Comparison of ENCODE assay signal across 26 cellular contexts in the genomic region with DNA sequence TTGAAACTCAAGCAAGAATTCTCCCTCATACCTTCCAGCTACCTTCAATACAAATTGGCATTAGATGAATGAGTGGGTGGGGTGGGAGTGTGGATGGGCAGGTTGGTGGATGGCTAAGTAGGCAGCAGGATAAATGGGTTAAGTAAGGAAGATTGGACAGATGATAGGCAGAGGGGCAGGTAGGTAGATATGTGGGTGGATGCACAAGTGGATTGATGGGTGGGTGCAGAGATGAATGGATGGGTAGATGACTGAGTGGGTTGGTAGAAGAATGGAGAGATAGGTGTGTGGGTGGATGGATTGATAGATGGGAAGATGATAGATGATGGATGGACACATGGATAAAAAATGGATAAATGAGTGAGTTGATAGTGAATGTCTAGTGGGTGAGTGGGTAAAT. TPM values are rescaled to one million over a fixed set of nuclear protein-coding genes. Genes with fewer than 3 reads are reported as not detected.
DNase-seq lines count a peak whose midpoint lies in the region; ATAC-seq, FAIRE-seq and TF ChIP-seq lines count a peak whose summit lies in the region.
"Had no signal": no experiment of that assay in that cellular context is flagged by ENCODE, and none has a peak within 500 bp of the region (broad histone marks: within the 10 kb centered on the region; RNA-seq: fewer than 3 reads in every experiment).

No MANE protein-coding gene starts in this region.

- peaks cover 10% of the 10 kb centered on the region for H3K36me3 ChIP-seq in upper lobe of right lung
- H3K36me3 ChIP-seq: brain microvascular endothelial cell had no signal

- TF ChIP-seq CTCF in upper lobe of right lung (IDR thresholded peaks at IDR 0.05) = no peak

- H3K4me3 Mint-ChIP-seq in activated naive CD8-positive, alpha-beta T cell treated with anti-CD3 and anti-CD28 coated beads, Interleukin-2, amount 10 ng/mL, durations not matched to agents 7 days and 5 days = peak overlapping the region; percentile 43
- no peak overlapping the region for H3K4me3 Mint-ChIP-seq in activated naive CD8-positive, alpha-beta T cell treated with anti-CD3 and anti-CD28 coated beads, Interleukin-2, amount 50 U/mL, for 24 hours
- peak overlapping the region; percentile 0 for H3K4me3 Mint-ChIP-seq in central memory CD8-positive, alpha-beta T cell
- H3K4me3 Mint-ChIP-seq: activated B cell treated with CpG ODN at 0.5 μM for 24 hours had no signal

- H3K4me1 Mint-ChIP-seq in activated naive CD8-positive, alpha-beta T cell treated with anti-CD3 and anti-CD28 coated beads, Interleukin-2, amount 10 ng/mL, durations not matched to agents 7 days and 5 days = peaks cover 39% of the 10 kb centered on the region
- peaks cover 51% of the 10 kb centered on the region for H3K4me1 Mint-ChIP-seq in activated naive CD8-positive, alpha-beta T cell treated with anti-CD3 and anti-CD28 coated beads, Interleukin-2, amount 50 U/mL, for 24 hours
- H3K4me1 Mint-ChIP-seq in central memory CD8-positive, alpha-beta T cell = peaks cover 27% of the 10 kb centered on the region

- peaks cover 2% of the 10 kb centered on the region for H3K9me3 Mint-ChIP-seq in activated naive CD8-positive, alpha-beta T cell treated with anti-CD3 and anti-CD28 coated beads, Interleukin-2, amount 10 ng/mL, durations not matched to agents 7 days and 5 days
- no peaks in the 10 kb centered on the region for H3K9me3 Mint-ChIP-seq in activated naive CD8-positive, alpha-beta T cell treated with anti-CD3 and anti-CD28 coated beads, Interleukin-2, amount 50 U/mL, for 24 hours
- no peaks in the 10 kb centered on the region for H3K9me3 Mint-ChIP-seq in central memory CD8-positive, alpha-beta T cell
- H3K9me3 Mint-ChIP-seq: activated B cell treated with CpG ODN at 0.5 μM for 24 hours had no signal

- no peaks in the 10 kb centered on the region for H3K27me3 Mint-ChIP-seq in activated naive CD8-positive, alpha-beta T cell treated with anti-CD3 and anti-CD28 coated beads, Interleukin-2, amount 10 ng/mL, durations not matched to agents 7 days and 5 days
- no peaks in the 10 kb centered on the region for H3K27me3 Mint-ChIP-seq in activated naive CD8-positive, alpha-beta T cell treated with anti-CD3 and anti-CD28 coated beads, Interleukin-2, amount 50 U/mL, for 24 hours
- no peaks in the 10 kb centered on the region for H3K27me3 Mint-ChIP-seq in central memory CD8-positive, alpha-beta T cell

- H3K27ac ChIP-seq in upper lobe of right lung = peak overlapping the region; percentile 3
- H3K27ac ChIP-seq: brain microvascular endothelial cell, epithelial cell of prostate, PC-9, testis had no signal

- peaks cover 12% of the 10 kb centered on the region for H3K4me1 ChIP-seq in upper lobe of right lung
- H3K4me1 ChIP-seq: testis had no signal

- H3K36me3 Mint-ChIP-seq in activated naive CD8-positive, alpha-beta T cell treated with anti-CD3 and anti-CD28 coated beads, Interleukin-2, amount 10 ng/mL, durations not matched to agents 7 days and 5 days = peaks cover 6% of the 10 kb centered on the region
- no peaks in the 10 kb centered on the region for H3K36me3 Mint-ChIP-seq in activated naive CD8-positive, alpha-beta T cell treated with anti-CD3 and anti-CD28 coated beads, Interleukin-2, amount 50 U/mL, for 24 hours (ENCODE audit: low read depth)
- H3K36me3 Mint-ChIP-seq in central memory CD8-positive, alpha-beta T cell (ENCODE audit: insufficient read depth) = no peaks in the 10 kb centered on the region

- peak overlapping the region; percentile 67 for H3K27ac Mint-ChIP-seq in activated naive CD8-positive, alpha-beta T cell treated with anti-CD3 and anti-CD28 coated beads, Interleukin-2, amount 10 ng/mL, durations not matched to agents 7 days and 5 days
- H3K27ac Mint-ChIP-seq in activated naive CD8-positive, alpha-beta T cell treated with anti-CD3 and anti-CD28 coated beads, Interleukin-2, amount 50 U/mL, for 24 hours = no peak overlapping the region
- no peak overlapping the region for H3K27ac Mint-ChIP-seq in central memory CD8-positive, alpha-beta T cell (ENCODE audit: low read depth)
- H3K27ac Mint-ChIP-seq: activated B cell treated with CpG ODN at 0.5 μM for 24 hours had no signal

- FAIRE-seq in HTR-8/SVneo (lab: Jason Lieb, UNC) (peak; percentile 40), RCC 7860 (lab: Jason Lieb, UNC) (no peak)
- FAIRE-seq: G401.6, GM19239 had no signal

- intact Hi-C loops in upper lobe of right lung (cut with DNase I) = no loop called here

- no peak overlapping the region for H3K4me3 ChIP-seq in upper lobe of right lung
- H3K4me3 ChIP-seq: left lung, PC-9, testis had no signal

- ATAC-seq in activated naive CD8-positive, alpha-beta T cell treated with anti-CD3 and anti-CD28 coated beads, Interleukin-2, amount 10 ng/mL, durations not matched to agents 7 days and 5 days (ENCODE audit: low read depth) = no peak
- no peak for ATAC-seq in activated naive CD8-positive, alpha-beta T cell treated with anti-CD3 and anti-CD28 coated beads, Interleukin-2, amount 50 U/mL, for 24 hours
- ATAC-seq in central memory CD8-positive, alpha-beta T cell (replicated peaks; ENCODE audit: extremely low read depth, poor library complexity, severe bottlenecking) = no peak
- ATAC-seq in upper lobe of right lung = no peak
- ATAC-seq: left lung had no signal

- no peaks in the 10 kb centered on the region for H3K27me3 ChIP-seq in upper lobe of right lung
- H3K27me3 ChIP-seq: brain microvascular endothelial cell, left lung, testis had no signal

- no peaks in the 10 kb centered on the region for H3K9me3 ChIP-seq in upper lobe of right lung
- H3K9me3 ChIP-seq: left lung, testis had no signal

- POLR2A ChIA-PET in activated naive CD8-positive, alpha-beta T cell treated with anti-CD3 and anti-CD28 coated beads, Interleukin-2, amount 10 ng/mL, durations not matched to agents 7 days and 5 days (lab: Charles Lee) = no interaction called here

- DNase-seq in activated naive CD8-positive, alpha-beta T cell treated with anti-CD3 and anti-CD28 coated beads, Interleukin-2, amount 10 ng/mL, durations not matched to agents 7 days and 5 days = no peak
- DNase-seq in activated naive CD8-positive, alpha-beta T cell treated with anti-CD3 and anti-CD28 coated beads, Interleukin-2, amount 50 U/mL, for 24 hours = no peak
- DNase-seq in HTR-8/SVneo (ENCODE audit: insufficient read length, low spot score) (no peak), upper lobe of right lung (no peak), RCC 7860 (ENCODE audit: low spot score) (no peak), NCI-H345 treated with DMSO at 0.1 percent for 48 hours (lab: John Stamatoyannopoulos, UW; ENCODE audit: unreplicated experiment) (no peak), DMS79 treated with DMSO at 0.1 percent for 48 hours (lab: John Stamatoyannopoulos, UW) (no peak)
- DNase-seq in central memory CD8-positive, alpha-beta T cell (ENCODE audit: low spot score in 2 of 2) = no peak
- DNase-seq: activated B cell treated with CpG ODN at 0.5 μM for 24 hours; brain microvascular endothelial cell; DMS153; IMR-90; NCI-H1092 treated with DMSO at 0.1 percent for 48 hours; NCI-H187; NCI-H2171 treated with DMSO at 0.1 percent for 48 hours; NCI-H524 treated with DMSO at 0.1 percent for 48 hours; occipital lobe; PC-9; SHP77; stimulated activated naive CD4-positive, alpha-beta T cell treated with Interleukin-2 at 50 U/mL for 16 hours; testis had no signal

RNA-seq across cellular contexts. Expression of gene VIPR1, which starts 27.6 kb away (rescaled TPM):
- 10 to 100 TPM; 22.3 to 26.9 TPM for total RNA-seq in activated naive CD8-positive, alpha-beta T cell treated with anti-CD3 and anti-CD28 coated beads, Interleukin-2, amount 10 ng/mL, durations not matched to agents 7 days and 5 days
- 184 TPM for total RNA-seq in upper lobe of right lung
- total RNA-seq: H4, IMR-90 had no signal

RNA-seq across cellular contexts. Expression of gene SEC22C, which starts 51.7 kb away (rescaled TPM):
- 10 to 100 TPM; 52.5 to 53.0 TPM for total RNA-seq in activated naive CD8-positive, alpha-beta T cell treated with anti-CD3 and anti-CD28 coated beads, Interleukin-2, amount 10 ng/mL, durations not matched to agents 7 days and 5 days
- total RNA-seq in upper lobe of right lung = 48.6 TPM
